1 cellular context compared by ENCODE assay signal in the genomic region with DNA sequence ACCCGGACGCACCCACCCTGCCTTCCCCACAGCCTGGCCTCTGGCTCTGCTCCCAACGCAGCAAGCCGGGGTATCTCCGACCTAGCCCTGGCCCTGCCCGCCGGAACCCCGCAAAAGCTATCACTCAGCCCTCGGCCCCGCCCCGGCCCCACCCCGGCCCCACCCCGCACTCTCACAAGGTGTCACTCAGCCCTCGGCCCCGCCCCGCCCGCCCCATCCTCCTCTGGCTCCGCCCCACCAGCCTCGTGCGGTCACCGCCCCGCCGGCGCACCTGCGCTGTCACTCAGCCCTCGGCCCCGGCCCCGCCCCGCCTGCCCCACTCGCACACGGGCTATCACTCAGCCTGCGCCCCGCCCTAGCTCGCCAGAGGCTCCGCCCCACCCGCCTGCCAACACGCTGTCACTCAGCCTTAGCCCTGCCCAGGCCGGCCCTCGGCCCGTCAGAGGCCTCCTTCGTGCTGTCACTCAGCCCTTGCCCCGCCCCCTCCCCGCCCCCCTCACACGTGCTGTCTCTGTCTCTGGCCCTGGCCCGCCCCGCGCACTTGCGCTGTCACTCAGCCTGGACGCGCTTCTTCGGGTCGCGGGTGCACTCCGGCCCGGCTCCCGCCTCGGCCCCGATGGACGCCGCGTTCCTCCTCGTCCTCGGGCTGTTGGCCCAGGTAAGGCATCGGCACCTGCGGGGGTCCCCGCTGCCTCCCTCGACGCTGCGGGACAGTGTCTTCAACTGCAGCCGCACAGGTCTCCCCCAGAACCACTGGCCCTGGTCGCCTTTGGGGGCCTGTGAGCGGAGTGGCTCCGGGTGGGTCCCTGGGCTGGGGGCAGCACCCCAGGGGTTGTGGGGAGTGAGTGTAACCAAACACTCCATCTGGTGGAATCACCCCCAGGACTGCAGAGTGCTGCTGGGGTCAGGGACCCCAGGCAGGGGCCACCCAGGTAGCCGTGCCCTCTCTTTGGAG.
TF ChIP-seq lines count a peak whose summit lies in the region.

A gene with protein sequence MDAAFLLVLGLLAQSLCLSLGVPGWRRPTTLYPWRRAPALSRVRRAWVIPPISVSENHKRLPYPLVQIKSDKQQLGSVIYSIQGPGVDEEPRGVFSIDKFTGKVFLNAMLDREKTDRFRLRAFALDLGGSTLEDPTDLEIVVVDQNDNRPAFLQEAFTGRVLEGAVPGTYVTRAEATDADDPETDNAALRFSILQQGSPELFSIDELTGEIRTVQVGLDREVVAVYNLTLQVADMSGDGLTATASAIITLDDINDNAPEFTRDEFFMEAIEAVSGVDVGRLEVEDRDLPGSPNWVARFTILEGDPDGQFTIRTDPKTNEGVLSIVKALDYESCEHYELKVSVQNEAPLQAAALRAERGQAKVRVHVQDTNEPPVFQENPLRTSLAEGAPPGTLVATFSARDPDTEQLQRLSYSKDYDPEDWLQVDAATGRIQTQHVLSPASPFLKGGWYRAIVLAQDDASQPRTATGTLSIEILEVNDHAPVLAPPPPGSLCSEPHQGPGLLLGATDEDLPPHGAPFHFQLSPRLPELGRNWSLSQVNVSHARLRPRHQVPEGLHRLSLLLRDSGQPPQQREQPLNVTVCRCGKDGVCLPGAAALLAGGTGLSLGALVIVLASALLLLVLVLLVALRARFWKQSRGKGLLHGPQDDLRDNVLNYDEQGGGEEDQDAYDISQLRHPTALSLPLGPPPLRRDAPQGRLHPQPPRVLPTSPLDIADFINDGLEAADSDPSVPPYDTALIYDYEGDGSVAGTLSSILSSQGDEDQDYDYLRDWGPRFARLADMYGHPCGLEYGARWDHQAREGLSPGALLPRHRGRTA (plus strand): TSS at position 533 of the 955 bp plus-strand sequence. CDS start 84 bp downstream, at position 617.

TF ChIP-seq in H1, 55 proteins besides CTCF, POLR2A, EP300 and RAD21:
- TF ChIP-seq JUND (IDR thresholded peaks at IDR 0.05; ENCODE audit: low read length) (no peak), GABPA (IDR thresholded peaks at IDR 0.05; ENCODE audit: borderline replicate concordance, insufficient read depth, low read length) (no peak), FOSL1 (IDR thresholded peaks at IDR 0.05; ENCODE audit: insufficient read depth, low read depth, low read length) (no peak), POU5F1 (IDR thresholded peaks at IDR 0.05; ENCODE audit: low read depth, low read length) (no peak), SIRT6 (IDR thresholded peaks at IDR 0.05; ENCODE audit: low read length) (no peak), CHD2 (IDR thresholded peaks at IDR 0.05; ENCODE audit: low read length) (no peak), NANOG (IDR thresholded peaks at IDR 0.05; ENCODE audit: insufficient read depth, low read depth, low read length, poor library complexity, severe bottlenecking) (no peak), POLR2AphosphoS5 (IDR thresholded peaks at IDR 0.05; ENCODE audit: low read depth, low read length) (no peak), RNF2 (IDR thresholded peaks at IDR 0.05; ENCODE audit: borderline replicate concordance, low read depth, low read length, missing control alignments, poor library complexity, severe bottlenecking) (no peak), SP4 (IDR thresholded peaks at IDR 0.05; ENCODE audit: low read length) (peak; percentile 97), BACH1 (IDR thresholded peaks at IDR 0.05; ENCODE audit: low read length) (no peak), GTF2F1 (IDR thresholded peaks at IDR 0.05; ENCODE audit: borderline replicate concordance, low read depth, low read length) (no peak), RFX5 (IDR thresholded peaks at IDR 0.05; ENCODE audit: borderline replicate concordance, low read depth, low read length) (no peak), BCL11A (IDR thresholded peaks at IDR 0.05; ENCODE audit: low read depth in 2 of 2, low read length in 2 of 2) (no peak), ASH2L (IDR thresholded peaks at IDR 0.05; ENCODE audit: low read length) (no peak), NRF1 (IDR thresholded peaks at IDR 0.05; ENCODE audit: low read depth, low read length) (no peak), MAFK (IDR thresholded peaks at IDR 0.05; ENCODE audit: low read depth, low read length) (no peak), BRCA1 (IDR thresholded peaks at IDR 0.05; ENCODE audit: low read depth, low read length) (no peak), CREB1 (IDR thresholded peaks at IDR 0.05) (0 out of 2 replicates have a peak, but pooled peaks have one; percentile 55), SRF (IDR thresholded peaks at IDR 0.05; ENCODE audit: low read depth, low read length) (no peak), SUZ12 (IDR thresholded peaks at IDR 0.05; ENCODE audit: low read length) (no peak), TBP (IDR thresholded peaks at IDR 0.05; ENCODE audit: low read depth, low read length) (no peak), YY1 (IDR thresholded peaks at IDR 0.05; ENCODE audit: low read depth, low read length) (no peak), HDAC6 (IDR thresholded peaks at IDR 0.05; ENCODE audit: low read depth, low read length) (no peak), SIN3A (conservative IDR thresholded peaks at IDR 0.05 in 1 of 2, IDR thresholded peaks at IDR 0.05 in 1 of 2; ENCODE audit: low read depth in 1 of 2, low read length in 2 of 2) (peak in 1 of 2 experiments; percentile 14; a peak in 1 of 4 replicates), RXRA (IDR thresholded peaks at IDR 0.05; ENCODE audit: insufficient read depth, low read depth, low read length) (no peak), CTBP2 (IDR thresholded peaks at IDR 0.05; ENCODE audit: borderline replicate concordance, insufficient read depth, insufficient read length, low read length) (no peak), EGR1 (IDR thresholded peaks at IDR 0.05; ENCODE audit: borderline replicate concordance, low read depth, low read length) (no peak), JUN (IDR thresholded peaks at IDR 0.05; ENCODE audit: low read depth, low read length) (no peak), TCF12 (IDR thresholded peaks at IDR 0.05; ENCODE audit: low read depth, low read length) (no peak), SP1 (IDR thresholded peaks at IDR 0.05; ENCODE audit: low read depth, low read length) (peak; percentile 68; the same call in 1 of the 2 replicates), TEAD4 (IDR thresholded peaks at IDR 0.05; ENCODE audit: low read depth, low read length) (no peak), PHF8 (conservative IDR thresholded peaks at IDR 0.05; ENCODE audit: low read depth, low read length) (no peak), KDM1A (IDR thresholded peaks at IDR 0.05; ENCODE audit: borderline replicate concordance, low read length) (no peak), KDM4A (IDR thresholded peaks at IDR 0.05; ENCODE audit: low read depth, low read length, severe bottlenecking) (peak; percentile 23), SIX5 (IDR thresholded peaks at IDR 0.05; ENCODE audit: low read depth, low read length) (no peak), RBBP5 (IDR thresholded peaks at IDR 0.05; ENCODE audit: borderline replicate concordance, low read depth, low read length) (no peak), SAP30 (IDR thresholded peaks at IDR 0.05; ENCODE audit: insufficient read depth, insufficient replicate concordance, low read length) (no peak), SP2 (IDR thresholded peaks at IDR 0.05; ENCODE audit: low read length) (no peak)
- TF ChIP-seq, protein P1, sequence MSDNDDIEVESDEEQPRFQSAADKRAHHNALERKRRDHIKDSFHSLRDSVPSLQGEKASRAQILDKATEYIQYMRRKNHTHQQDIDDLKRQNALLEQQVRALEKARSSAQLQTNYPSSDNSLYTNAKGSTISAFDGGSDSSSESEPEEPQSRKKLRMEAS (IDR thresholded peaks at IDR 0.05): peak; percentile 74
- TF ChIP-seq, protein P2, sequence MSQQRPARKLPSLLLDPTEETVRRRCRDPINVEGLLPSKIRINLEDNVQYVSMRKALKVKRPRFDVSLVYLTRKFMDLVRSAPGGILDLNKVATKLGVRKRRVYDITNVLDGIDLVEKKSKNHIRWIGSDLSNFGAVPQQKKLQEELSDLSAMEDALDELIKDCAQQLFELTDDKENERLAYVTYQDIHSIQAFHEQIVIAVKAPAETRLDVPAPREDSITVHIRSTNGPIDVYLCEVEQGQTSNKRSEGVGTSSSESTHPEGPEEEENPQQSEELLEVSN (IDR thresholded peaks at IDR 0.05): no peak
- TF ChIP-seq, protein P3, sequence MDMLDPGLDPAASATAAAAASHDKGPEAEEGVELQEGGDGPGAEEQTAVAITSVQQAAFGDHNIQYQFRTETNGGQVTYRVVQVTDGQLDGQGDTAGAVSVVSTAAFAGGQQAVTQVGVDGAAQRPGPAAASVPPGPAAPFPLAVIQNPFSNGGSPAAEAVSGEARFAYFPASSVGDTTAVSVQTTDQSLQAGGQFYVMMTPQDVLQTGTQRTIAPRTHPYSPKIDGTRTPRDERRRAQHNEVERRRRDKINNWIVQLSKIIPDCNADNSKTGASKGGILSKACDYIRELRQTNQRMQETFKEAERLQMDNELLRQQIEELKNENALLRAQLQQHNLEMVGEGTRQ (IDR thresholded peaks at IDR 0.05; ENCODE audit: low read length): no peak
- TF ChIP-seq, protein P4, sequence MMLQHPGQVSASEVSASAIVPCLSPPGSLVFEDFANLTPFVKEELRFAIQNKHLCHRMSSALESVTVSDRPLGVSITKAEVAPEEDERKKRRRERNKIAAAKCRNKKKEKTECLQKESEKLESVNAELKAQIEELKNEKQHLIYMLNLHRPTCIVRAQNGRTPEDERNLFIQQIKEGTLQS (IDR thresholded peaks at IDR 0.05; ENCODE audit: insufficient read depth, low read depth, low read length): no peak
- TF ChIP-seq, protein P5, sequence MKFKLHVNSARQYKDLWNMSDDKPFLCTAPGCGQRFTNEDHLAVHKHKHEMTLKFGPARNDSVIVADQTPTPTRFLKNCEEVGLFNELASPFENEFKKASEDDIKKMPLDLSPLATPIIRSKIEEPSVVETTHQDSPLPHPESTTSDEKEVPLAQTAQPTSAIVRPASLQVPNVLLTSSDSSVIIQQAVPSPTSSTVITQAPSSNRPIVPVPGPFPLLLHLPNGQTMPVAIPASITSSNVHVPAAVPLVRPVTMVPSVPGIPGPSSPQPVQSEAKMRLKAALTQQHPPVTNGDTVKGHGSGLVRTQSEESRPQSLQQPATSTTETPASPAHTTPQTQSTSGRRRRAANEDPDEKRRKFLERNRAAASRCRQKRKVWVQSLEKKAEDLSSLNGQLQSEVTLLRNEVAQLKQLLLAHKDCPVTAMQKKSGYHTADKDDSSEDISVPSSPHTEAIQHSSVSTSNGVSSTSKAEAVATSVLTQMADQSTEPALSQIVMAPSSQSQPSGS (IDR thresholded peaks at IDR 0.05; ENCODE audit: low read length): no peak
